Comparison of ENCODE assay signal across 8 cellular contexts in genomic region chr1:227948493-227949260, GRCh38. TPM values are rescaled to one million over a fixed set of nuclear protein-coding genes. Genes with fewer than 3 reads are reported as not detected.
DNase-seq lines count a peak whose midpoint lies in the region; ATAC-seq, FAIRE-seq and TF ChIP-seq lines count a peak whose summit lies in the region.

No MANE protein-coding gene starts in this region.

- no peak overlapping the region for H3K27ac Mint-ChIP-seq in activated T-helper 1 cell treated with anti-CD3 and anti-CD28 coated beads, Interleukin-12 subunit alpha, Interleukin-12 subunit beta, Interleukin-2, Interleukin-4 antibody, amounts not matched to agents 30 ng/mL and 10 ng/mL and 1 ng/mL, durations not matched to agents 14 hours and 24 hours and 36 hours

- H3K4me1 Mint-ChIP-seq in activated T-helper 1 cell treated with anti-CD3 and anti-CD28 coated beads, Interleukin-12 subunit alpha, Interleukin-12 subunit beta, Interleukin-2, Interleukin-4 antibody, amounts not matched to agents 30 ng/mL and 10 ng/mL and 1 ng/mL, durations not matched to agents 14 hours and 24 hours and 36 hours (ENCODE audit: low read depth), result no peaks in the 10 kb centered on the region

- TF ChIP-seq CTCF in kidney (IDR thresholded peaks at IDR 0.05; ENCODE audit: borderline replicate concordance, extremely low read depth, insufficient read depth) (no peak), tibial nerve (IDR thresholded peaks at IDR 0.05) (no peak), thyroid gland (IDR thresholded peaks at IDR 0.05) (no peak)

- H3K4me1 ChIP-seq in kidney (ENCODE audit: control insufficient read depth in 1 of 2, insufficient read depth in 1 of 2, low read depth in 1 of 2, low read length in 2 of 2) (peaks cover 6% of the 10 kb centered on the region in 2 donors), tibial nerve (peaks cover 0 to 71% (median 20%) of the 10 kb centered on the region in 4 donors), thyroid gland (peaks cover 21 to 29% of the 10 kb centered on the region in 2 donors)

- no peak overlapping the region for H3K9ac ChIP-seq in kidney (ENCODE audit: low read length in 2 of 2)

- TF ChIP-seq POLR2A in tibial nerve (IDR thresholded peaks at IDR 0.05) (no peak), thyroid gland (IDR thresholded peaks at IDR 0.05) (no peak)

- H3K27ac ChIP-seq in kidney (ENCODE audit: low read depth in 2 of 2, low read length in 2 of 2), result no peak overlapping the region
- peak overlapping the region; percentile 41 to 90 (median 64) for H3K27ac ChIP-seq in tibial nerve
- peak overlapping the region in 1 of 3 donors; percentile 65 for H3K27ac ChIP-seq in thyroid gland

- no peak for ATAC-seq in HG02571 (IDR thresholded peaks at IDR 0.05; ENCODE audit: unreplicated experiment)

- H3K27me3 ChIP-seq in tibial nerve (peaks cover 0 to 18% of the 10 kb centered on the region in 2 donors), thyroid gland (no peaks in the 10 kb centered on the region)

- no peaks in the 10 kb centered on the region for H3K36me3 Mint-ChIP-seq in activated T-helper 1 cell treated with anti-CD3 and anti-CD28 coated beads, Interleukin-12 subunit alpha, Interleukin-12 subunit beta, Interleukin-2, Interleukin-4 antibody, amounts not matched to agents 30 ng/mL and 10 ng/mL and 1 ng/mL, durations not matched to agents 14 hours and 24 hours and 36 hours (ENCODE audit: low read depth)

- no peaks in the 10 kb centered on the region for H3K9me3 Mint-ChIP-seq in activated T-helper 1 cell treated with anti-CD3 and anti-CD28 coated beads, Interleukin-12 subunit alpha, Interleukin-12 subunit beta, Interleukin-2, Interleukin-4 antibody, amounts not matched to agents 30 ng/mL and 10 ng/mL and 1 ng/mL, durations not matched to agents 14 hours and 24 hours and 36 hours

- no peak for TF ChIP-seq EP300 in tibial nerve (IDR thresholded peaks at IDR 0.05)

- peak; percentile 62 for DNase-seq in activated effector memory CD4-positive, alpha-beta T cell treated with anti-CD3 and anti-CD28 coated beads, Interleukin-2, amount 50 U/mL, for 16 hours
- no peak for DNase-seq in activated effector memory CD4-positive, alpha-beta T cell treated with Interleukin-2 at 50 U/mL for 16 hours
- DNase-seq in activated T-helper 1 cell treated with anti-CD3 and anti-CD28 coated beads, Interleukin-12 subunit alpha, Interleukin-12 subunit beta, Interleukin-2, Interleukin-4 antibody, amounts not matched to agents 30 ng/mL and 10 ng/mL and 1 ng/mL, durations not matched to agents 14 hours and 24 hours and 36 hours (ENCODE audit: low spot score), result no peak
- peak; percentile 47 for DNase-seq in kidney
- DNase-seq in tibial nerve (ENCODE audit: low spot score in 2 of 2), result no peak
- no peak for DNase-seq in NCI-H2029 treated with DMSO at 0.1 percent for 48 hours (lab: John Stamatoyannopoulos, UW)
- DNase-seq in thyroid gland, result no peak

- no peak for FAIRE-seq in kidney (lab: Jason Lieb, UNC)

- no peaks in the 10 kb centered on the region for H3K36me3 ChIP-seq in kidney (ENCODE audit: control insufficient read depth in 1 of 2, insufficient read depth in 2 of 2, low read length in 2 of 2)
- no peaks in the 10 kb centered on the region for H3K36me3 ChIP-seq in tibial nerve
- no peaks in the 10 kb centered on the region for H3K36me3 ChIP-seq in thyroid gland

- H3K9me3 ChIP-seq in kidney (ENCODE audit: control insufficient read depth in 1 of 2, low read length in 2 of 2) (no peaks in the 10 kb centered on the region), tibial nerve (no peaks in the 10 kb centered on the region), thyroid gland (no peaks in the 10 kb centered on the region)

- peak overlapping the region; percentile 33 for H3K4me3 Mint-ChIP-seq in activated T-helper 1 cell treated with anti-CD3 and anti-CD28 coated beads, Interleukin-12 subunit alpha, Interleukin-12 subunit beta, Interleukin-2, Interleukin-4 antibody, amounts not matched to agents 30 ng/mL and 10 ng/mL and 1 ng/mL, durations not matched to agents 14 hours and 24 hours and 36 hours

- H3K4me3 ChIP-seq in kidney (ENCODE audit: low read length in 2 of 2) (no peak overlapping the region), tibial nerve (peak overlapping the region; percentile 43 to 74 (median 52)), thyroid gland (replicated peaks in 1 of 3) (peak overlapping the region in 1 of 3 donors; percentile 52)

- 19 to 24% methylated on average over 24 to 25 of the region's 25 CpGs for WGBS in tibial nerve, 2 donors
- 29 to 38% methylated on average over 12 to 23 of the region's 25 CpGs for WGBS in thyroid gland, 2 donors

- peaks cover 38% of the 10 kb centered on the region for H3K27me3 Mint-ChIP-seq in activated T-helper 1 cell treated with anti-CD3 and anti-CD28 coated beads, Interleukin-12 subunit alpha, Interleukin-12 subunit beta, Interleukin-2, Interleukin-4 antibody, amounts not matched to agents 30 ng/mL and 10 ng/mL and 1 ng/mL, durations not matched to agents 14 hours and 24 hours and 36 hours (ENCODE audit: insufficient read depth)

- intact Hi-C loops in activated T-helper 1 cell treated with anti-CD3 and anti-CD28 coated beads, Interleukin-12 subunit alpha, Interleukin-12 subunit beta, Interleukin-2, Interleukin-4 antibody, amounts not matched to agents 30 ng/mL and 10 ng/mL and 1 ng/mL, durations not matched to agents 14 hours and 24 hours and 36 hours (cut with micrococcal nuclease), result no loop called here
- intact Hi-C loops in kidney (cut with DNase I) (loop anchor here (10.0 kb wide), 1 partner anchor 184 kb away; no protein-coding TSS in a partner anchor), thyroid gland (cut with DNase I) (loop anchor here (5.0 kb wide), 2 partner anchors 134 to 186 kb away; partner anchors contain the start of gene ARF1)

RNA-seq across cellular contexts. Expression of gene WNT9A, which starts 0.9 kb away (rescaled TPM):
- not detected in 2 replicates for total RNA-seq in activated T-helper 1 cell treated with anti-CD3 and anti-CD28 coated beads, Interleukin-12 subunit alpha, Interleukin-12 subunit beta, Interleukin-2, Interleukin-4 antibody, amounts not matched to agents 30 ng/mL and 10 ng/mL and 1 ng/mL, durations not matched to agents 14 hours and 24 hours and 36 hours
- total RNA-seq in kidney (3.1 TPM), tibial nerve (10 to 100 TPM in 1 of 4 donors, 1 to 10 TPM in 3; 5.1 to 12.8 (median 8.5) TPM), thyroid gland (1 to 10 TPM; 2.5 to 4.3 (median 3.4) TPM)
- polyA plus RNA-seq in kidney (ENCODE audit: insufficient read depth, low read depth, low replicate concordance), result 0.58 TPM

RNA-seq across cellular contexts. Expression of gene WNT3A, which starts 58.1 kb away (rescaled TPM):
- total RNA-seq in activated T-helper 1 cell treated with anti-CD3 and anti-CD28 coated beads, Interleukin-12 subunit alpha, Interleukin-12 subunit beta, Interleukin-2, Interleukin-4 antibody, amounts not matched to agents 30 ng/mL and 10 ng/mL and 1 ng/mL, durations not matched to agents 14 hours and 24 hours and 36 hours, result not detected in 2 replicates
- total RNA-seq in kidney (not detected), tibial nerve (not detected), thyroid gland (not detected)
- polyA plus RNA-seq in kidney (ENCODE audit: insufficient read depth, low read depth, low replicate concordance), result not detected

Comparison
In these comparisons a context has a peak if more than half of its experiments do, and no peak if none do; other contexts are left out.
1. DNase-seq: peak in activated effector memory CD4-positive, alpha-beta T cell treated with anti-CD3 and anti-CD28 coated beads, Interleukin-2, amount 50 U/mL, for 16 hours (single experiment) and kidney (single experiment); none in activated effector memory CD4-positive, alpha-beta T cell treated with Interleukin-2 at 50 U/mL for 16 hours (single experiment), activated T-helper 1 cell treated with anti-CD3 and anti-CD28 coated beads, Interleukin-12 subunit alpha, Interleukin-12 subunit beta, Interleukin-2, Interleukin-4 antibody, amounts not matched to agents 30 ng/mL and 10 ng/mL and 1 ng/mL, durations not matched to agents 14 hours and 24 hours and 36 hours (single experiment), tibial nerve (0 of 2), NCI-H2029 treated with DMSO at 0.1 percent for 48 hours (single experiment) and thyroid gland (0 of 2).
2. H3K27ac ChIP-seq: peak in tibial nerve (4 of 4); none in kidney (0 of 2).
3. H3K4me3 ChIP-seq: peak in tibial nerve (4 of 4); none in kidney (0 of 2).